19 cellular contexts compared by ENCODE assay signal in the genomic region with DNA sequence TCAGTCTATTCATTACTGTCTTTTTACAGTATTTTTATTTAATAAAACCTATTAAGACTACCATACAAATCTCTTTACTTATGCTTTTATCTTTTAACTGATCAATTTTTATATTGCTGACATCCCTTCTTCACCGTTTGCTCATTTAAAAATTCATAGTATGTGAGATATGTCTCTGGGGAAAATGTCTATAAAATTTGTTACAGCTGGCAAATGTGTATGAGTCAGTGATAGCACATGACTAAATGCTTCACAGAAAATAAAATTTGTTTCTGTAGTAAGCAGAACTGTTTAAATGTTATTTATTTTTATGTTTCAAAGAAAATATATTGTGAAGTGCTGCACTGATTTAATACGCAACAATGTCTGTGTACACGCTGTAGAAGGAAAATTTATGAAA.
A peak's percentile ranks its signal among the peaks of the same experiment; 100 is the strongest.
DNase-seq lines count a peak whose midpoint lies in the region; ATAC-seq and TF ChIP-seq lines count a peak whose summit lies in the region.
"Had no signal": no experiment of that assay in that cellular context is flagged by ENCODE, and none has a peak within 500 bp of the region (broad histone marks: within the 10 kb centered on the region; RNA-seq: fewer than 3 reads in every experiment).

No MANE protein-coding gene starts in this region.

- no peak overlapping the region for H3K4me3 ChIP-seq in fibroblast of the aortic adventitia (ENCODE audit: low read depth, low read length)
- H3K4me3 ChIP-seq: A549, GM12878 had no signal

- peak; percentile 18 for DNase-seq in AG20443 (ENCODE audit: low spot score)
- peak; percentile 55 for DNase-seq in HCEC 1CT
- peak; percentile 10 for DNase-seq in amniotic epithelial cell (ENCODE audit: low read depth)
- DNase-seq in fibroblast of the aortic adventitia (ENCODE audit: low read depth) = peak; percentile 54
- no peak for DNase-seq in SHP77 (lab: John Stamatoyannopoulos, UW)
- DNase-seq in GM19238 (ENCODE audit: insufficient read length, low spot score) = no peak
- no peak for DNase-seq in stimulated activated naive CD8-positive, alpha-beta T cell treated with anti-CD3 and anti-CD28 coated beads, Interleukin-15, Interleukin-2, amounts not matched to agents 100 U/mL and 50 U/mL, for 24 hours
- DNase-seq: AML-193; Caco-2; CD4-positive, CD25-positive, alpha-beta regulatory T cell; DMS153; MV-4-11; NCI-H1417; NCI-H187 treated with DMSO at 0.1 percent for 48 hours; NCI-H69; SIG-M5 had no signal

- ATAC-seq in stimulated activated naive CD8-positive, alpha-beta T cell treated with anti-CD3 and anti-CD28 coated beads, Interleukin-15, Interleukin-2, amounts not matched to agents 100 U/mL and 50 U/mL, for 24 hours = no peak
- no peak for ATAC-seq in GM21447 (IDR thresholded peaks at IDR 0.05; ENCODE audit: unreplicated experiment)
- ATAC-seq: A549, GM12878 had no signal

- TF ChIP-seq CTCF in fibroblast of the aortic adventitia (IDR thresholded peaks at IDR 0.05; ENCODE audit: insufficient read depth, low read length) = no peak

Comparison
In these comparisons a context has a peak if more than half of its experiments do, and no peak if none do; other contexts are left out.
1. DNase-seq: peak in AG20443 (single experiment), HCEC 1CT (single experiment), amniotic epithelial cell (single experiment) and fibroblast of the aortic adventitia (single experiment); none in SHP77 (0 of 2), GM19238 (single experiment) and stimulated activated naive CD8-positive, alpha-beta T cell treated with anti-CD3 and anti-CD28 coated beads, Interleukin-15, Interleukin-2, amounts not matched to agents 100 U/mL and 50 U/mL, for 24 hours (single experiment).